Comparison of ENCODE assay signal across 27 cellular contexts in the genomic region with DNA sequence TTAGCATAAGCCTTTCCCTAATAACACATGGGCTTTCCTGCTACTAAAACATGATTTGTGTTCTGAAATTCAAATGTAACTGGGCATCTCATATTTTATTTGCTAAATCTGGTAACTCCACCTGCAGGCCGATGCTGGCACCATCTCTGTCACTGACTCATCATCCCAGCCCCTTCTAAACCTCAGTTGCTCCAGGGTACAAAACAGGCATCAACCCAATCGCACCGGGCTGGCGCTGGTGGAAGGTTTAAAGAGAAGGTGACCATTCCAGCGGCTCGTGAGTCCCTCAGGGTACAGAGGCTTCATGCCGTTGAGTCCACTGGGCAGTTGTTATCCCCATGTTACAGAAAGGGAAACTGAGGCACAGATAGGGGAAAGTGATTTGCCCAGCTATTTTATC. TPM values are rescaled to one million over a fixed set of nuclear protein-coding genes. Genes with fewer than 3 reads are reported as not detected.
"Had no signal": no experiment of that assay in that cellular context is flagged by ENCODE, and none has a peak within 500 bp of the region (broad histone marks: within the 10 kb centered on the region; RNA-seq: fewer than 3 reads in every experiment).

No MANE protein-coding gene starts in this region.

- DNase-seq: activated CD4-positive, alpha-beta T cell treated with anti-CD3 and anti-CD28 coated beads for 36 hours; activated CD4-positive, alpha-beta T cell treated with anti-CD3 and anti-CD28 coated beads, Interleukin-2, amount 50 U/mL, for 4 hours; activated CD4-positive, CD25-positive, alpha-beta regulatory T cell; activated naive CD4-positive, alpha-beta T cell treated with Interleukin-2 at 50 U/mL for 16 hours; activated T-cell treated with anti-CD3 and anti-CD28 coated beads for 4 hours; activated T-cell treated with anti-CD3 and anti-CD28 coated beads, Interleukin-2, amount 50 U/mL, for 72 hours; anterior cingulate cortex; cerebellar nuclear complex; effector memory CD8-positive, alpha-beta T cell; foreskin melanocyte; islet precursor cell; left cardiac atrium; left ventricle myocardium superior; mammary epithelial cell; posterior cingulate gyrus; right cardiac atrium; stimulated activated CD4-positive, alpha-beta T cell treated with anti-CD3 and anti-CD28 coated beads, Interleukin-2, amount 100 ng/mL, for 48 hours; trophoblast cell had no signal

- H3K9me3 ChIP-seq: esophagus muscularis mucosa, thoracic aorta had no signal

- H3K27ac ChIP-seq: cardiac muscle cell, coronary artery, esophagus muscularis mucosa, thoracic aorta had no signal

- H3K4me3 Mint-ChIP-seq: activated CD4-positive, alpha-beta T cell treated with anti-CD3 and anti-CD28 coated beads for 36 hours; activated naive CD8-positive, alpha-beta T cell; activated T-cell treated with anti-CD3 and anti-CD28 coated beads, Interleukin-2, amount 50 U/mL, for 72 hours; effector memory CD8-positive, alpha-beta T cell; nephron; stimulated activated naive CD8-positive, alpha-beta T cell treated with anti-CD3 and anti-CD28 coated beads, Interleukin-15, Interleukin-2, amounts not matched to agents 100 ng/mL and 50 ng/mL, for 24 hours had no signal

- H3K36me3 Mint-ChIP-seq: activated naive CD8-positive, alpha-beta T cell had no signal

- H3K4me1 Mint-ChIP-seq: activated CD4-positive, alpha-beta T cell treated with anti-CD3 and anti-CD28 coated beads for 36 hours; nephron had no signal

- H3K4me3 ChIP-seq: cardiac muscle cell, coronary artery, esophagus muscularis mucosa, thoracic aorta had no signal

- H3K36me3 ChIP-seq: cardiac muscle cell, esophagus muscularis mucosa, thoracic aorta had no signal

- ATAC-seq: activated CD4-positive, alpha-beta T cell treated with anti-CD3 and anti-CD28 coated beads for 36 hours; activated T-cell treated with anti-CD3 and anti-CD28 coated beads, Interleukin-2, amount 50 U/mL, for 72 hours; effector memory CD8-positive, alpha-beta T cell; left cardiac atrium; left ventricle myocardium superior had no signal

- H3K4me1 ChIP-seq: esophagus muscularis mucosa had no signal

- H3K27me3 ChIP-seq: cardiac muscle cell, esophagus muscularis mucosa had no signal

- H3K9me3 Mint-ChIP-seq: activated T-cell treated with anti-CD3 and anti-CD28 coated beads, Interleukin-2, amount 50 U/mL, for 72 hours; effector memory CD8-positive, alpha-beta T cell; nephron; stimulated activated naive CD8-positive, alpha-beta T cell treated with anti-CD3 and anti-CD28 coated beads, Interleukin-15, Interleukin-2, amounts not matched to agents 100 ng/mL and 50 ng/mL, for 24 hours had no signal

- H3K27ac Mint-ChIP-seq: activated CD4-positive, alpha-beta T cell treated with anti-CD3 and anti-CD28 coated beads for 36 hours; activated naive CD8-positive, alpha-beta T cell; activated T-cell treated with anti-CD3 and anti-CD28 coated beads, Interleukin-2, amount 50 U/mL, for 72 hours; effector memory CD8-positive, alpha-beta T cell; nephron; stimulated activated naive CD8-positive, alpha-beta T cell treated with anti-CD3 and anti-CD28 coated beads, Interleukin-15, Interleukin-2, amounts not matched to agents 100 ng/mL and 50 ng/mL, for 24 hours had no signal

- H3K27me3 Mint-ChIP-seq: activated CD4-positive, alpha-beta T cell treated with anti-CD3 and anti-CD28 coated beads for 36 hours had no signal

RNA-seq across cellular contexts. Expression of gene PPL, which starts 27.1 kb away (rescaled TPM):
- total RNA-seq: activated CD4-positive, alpha-beta T cell treated with anti-CD3 and anti-CD28 coated beads for 36 hours had no signal

RNA-seq across cellular contexts. Expression of gene SEC14L5, which starts 48.3 kb away (rescaled TPM):
- total RNA-seq: endothelial cell of umbilical vein, glomerular endothelial cell had no signal
- polyA plus RNA-seq: cardiac muscle cell, endothelial cell of umbilical vein had no signal
